23 cellular contexts compared by ENCODE assay signal in genomic region chr5:36435516-36435915, GRCh38.
DNase-seq lines count a peak whose midpoint lies in the region; FAIRE-seq and TF ChIP-seq lines count a peak whose summit lies in the region.
"Had no signal": no experiment of that assay in that cellular context is flagged by ENCODE, and none has a peak within 500 bp of the region (broad histone marks: within the 10 kb centered on the region; RNA-seq: fewer than 3 reads in every experiment).

No MANE protein-coding gene starts in this region.

- H3K4me1 ChIP-seq in Caco-2 (peaks cover 33% of the 10 kb centered on the region), HUES48 (ENCODE audit: control insufficient read depth, insufficient read depth, low read length) (peaks cover 4% of the 10 kb centered on the region; the same call in 1 of the 2 replicates), mesendoderm (ENCODE audit: control insufficient read depth, low read depth, low read length) (peaks cover 6% of the 10 kb centered on the region), smooth muscle cell (ENCODE audit: low read depth) (no peaks in the 10 kb centered on the region)
- H3K4me1 ChIP-seq: BLaER1 treated with 17β-estradiol and CSF1 and Interleukin-3, amounts not matched to agents 10 nM and 100 nM had no signal

- no peak overlapping the region for H3K56ac ChIP-seq in mesendoderm (ENCODE audit: low read length)

- no peak overlapping the region for H2BK15ac ChIP-seq in mesendoderm (replicated peaks; ENCODE audit: low read depth)

- POLR2A ChIA-PET in Caco-2 (lab: Charles Lee), result no interaction called here

- no peaks in the 10 kb centered on the region for H3K79me1 ChIP-seq in mesendoderm (ENCODE audit: low read length)

- no peak overlapping the region for H3K23ac ChIP-seq in mesendoderm (ENCODE audit: low read length)

- H3K4me2 ChIP-seq in mesendoderm (ENCODE audit: low read length) (no peak overlapping the region), smooth muscle cell (no peak overlapping the region)
- H3K4me2 ChIP-seq: BLaER1 treated with 17β-estradiol and CSF1 and Interleukin-3, amounts not matched to agents 10 nM and 100 nM had no signal

- H3K27me3 ChIP-seq in Caco-2 (replicated peaks; ENCODE audit: control insufficient read depth, insufficient read depth, low read length) (no peaks in the 10 kb centered on the region), HUES48 (ENCODE audit: control insufficient read depth, insufficient read depth, low read length) (no peaks in the 10 kb centered on the region), mesendoderm (ENCODE audit: insufficient read depth, low read length, poor library complexity) (no peaks in the 10 kb centered on the region), smooth muscle cell (ENCODE audit: low read depth) (no peaks in the 10 kb centered on the region), brain microvascular endothelial cell (replicated peaks) (peaks cover 4% of the 10 kb centered on the region)
- H3K27me3 ChIP-seq: BLaER1 treated with 17β-estradiol and CSF1 and Interleukin-3, amounts not matched to agents 10 nM and 100 nM had no signal

- no peaks in the 10 kb centered on the region for H3K27me3 Mint-ChIP-seq in Caco-2 (ENCODE audit: insufficient read depth, unreplicated experiment)

- in situ Hi-C loops in brain microvascular endothelial cell (cut with HindIII; ENCODE audit: low pct_ligation_motif_present, low sequenced_read_pairs), result no loop called here

- H3K27ac Mint-ChIP-seq in Caco-2 (ENCODE audit: unreplicated experiment), result peak overlapping the region; percentile 75
- H3K27ac Mint-ChIP-seq: CD4-positive, alpha-beta T cell; CD8-positive, alpha-beta T cell had no signal

- H3K79me2 ChIP-seq in mesendoderm (ENCODE audit: control insufficient read depth, insufficient read depth, low read length), result no peaks in the 10 kb centered on the region
- no peaks in the 10 kb centered on the region for H3K79me2 ChIP-seq in smooth muscle cell (ENCODE audit: low read depth)

- H3K36me3 ChIP-seq in Caco-2 (ENCODE audit: control insufficient read depth, insufficient read depth, low read length) (no peaks in the 10 kb centered on the region), HUES48 (ENCODE audit: control insufficient read depth, insufficient read depth, low read length) (no peaks in the 10 kb centered on the region), mesendoderm (ENCODE audit: control insufficient read depth, insufficient read depth, low read length) (no peaks in the 10 kb centered on the region), smooth muscle cell (ENCODE audit: low read depth) (no peaks in the 10 kb centered on the region), brain microvascular endothelial cell (replicated peaks) (no peaks in the 10 kb centered on the region)
- H3K36me3 ChIP-seq: BLaER1 treated with 17β-estradiol and CSF1 and Interleukin-3, amounts not matched to agents 10 nM and 100 nM had no signal

- CTCF ChIA-PET in Caco-2 (lab: Charles Lee), result no interaction called here

- no peak overlapping the region for H2BK120ac ChIP-seq in mesendoderm (ENCODE audit: low read depth, low read length)

- H3K4ac ChIP-seq in mesendoderm (ENCODE audit: low read depth, low read length), result no peak overlapping the region

- no peaks in the 10 kb centered on the region for H3F3A ChIP-seq in smooth muscle cell (ENCODE audit: low read depth)

- H3K18ac ChIP-seq in mesendoderm (ENCODE audit: low read length), result no peak overlapping the region

- H4K20me1 ChIP-seq in smooth muscle cell (ENCODE audit: low read depth), result no peaks in the 10 kb centered on the region
- H4K20me1 ChIP-seq: BLaER1 treated with 17β-estradiol and CSF1 and Interleukin-3, amounts not matched to agents 10 nM and 100 nM had no signal

- no peak overlapping the region for H4K5ac ChIP-seq in mesendoderm (ENCODE audit: low read length)

- H2AK5ac ChIP-seq in mesendoderm (ENCODE audit: low read length), result no peak overlapping the region

- WGBS in mesendoderm (ENCODE audit: extremely low coverage, insufficient coverage, low lambda C conversion rate), result no CpG with 5 or more reads among the region's 4 CpGs
- 84% methylated on average over 4 of the region's 4 CpGs for WGBS in smooth muscle cell (ENCODE audit: low lambda C conversion rate)

- H4K8ac ChIP-seq in mesendoderm (ENCODE audit: low read depth, low read length), result no peak overlapping the region

- H3K4me1 Mint-ChIP-seq in Caco-2 (ENCODE audit: low read depth, unreplicated experiment), result peaks cover 23% of the 10 kb centered on the region

- no peak for DNase-seq in Caco-2
- peak; percentile 57 for DNase-seq in mesendoderm
- no peak for DNase-seq in urothelium cell line (ENCODE audit: low spot score)
- no peak for DNase-seq in smooth muscle cell (lab: John Stamatoyannopoulos, UW; ENCODE audit: unreplicated experiment)
- no peak for DNase-seq in brain microvascular endothelial cell
- DNase-seq in SIG-M5 (lab: John Stamatoyannopoulos, UW), result no peak
- DNase-seq: 8988T; ACHN; CD4-positive, alpha-beta T cell; CD8-positive, alpha-beta T cell; DMS 273 treated with DMSO at 0.1 percent for 48 hours; DMS153; DMS53; DMS79; DND-41; EL; GDM1 had no signal

- H3K4me3 Mint-ChIP-seq in Caco-2 (ENCODE audit: unreplicated experiment), result no peak overlapping the region
- H3K4me3 Mint-ChIP-seq: CD4-positive, alpha-beta T cell; CD8-positive, alpha-beta T cell had no signal

- no peak overlapping the region for H2BK5ac ChIP-seq in mesendoderm (ENCODE audit: low read length)

- H3K27ac ChIP-seq in HUES48 (ENCODE audit: low read depth, low read length) (peak overlapping the region; percentile 16), mesendoderm (ENCODE audit: low read depth, low read length) (no peak overlapping the region), smooth muscle cell (ENCODE audit: low read depth) (no peak overlapping the region), brain microvascular endothelial cell (no peak overlapping the region)
- H3K27ac ChIP-seq: BLaER1 treated with 17β-estradiol and CSF1 and Interleukin-3, amounts not matched to agents 10 nM and 100 nM; C4-2B had no signal

- no peak overlapping the region for H3K4me3 ChIP-seq in Caco-2 (ENCODE audit: low read depth, low read length)
- no peak overlapping the region for H3K4me3 ChIP-seq in HUES48 (ENCODE audit: low read depth, low read length)
- H3K4me3 ChIP-seq in mesendoderm (ENCODE audit: low read length), result no peak overlapping the region
- H3K4me3 ChIP-seq in smooth muscle cell, result no peak overlapping the region
- no peak overlapping the region for H3K4me3 ChIP-seq in brain microvascular endothelial cell (ENCODE audit: low read depth, low read length)
- H3K4me3 ChIP-seq: BLaER1 treated with 17β-estradiol and CSF1 and Interleukin-3, amounts not matched to agents 10 nM and 100 nM had no signal

- TF ChIP-seq CTCF in Caco-2 (IDR thresholded peaks at IDR 0.05; ENCODE audit: insufficient read depth in 1 of 2, low read depth in 1 of 2, low read length in 1 of 2, severe bottlenecking in 1 of 2, unreplicated experiment in 1 of 2), result no peak
- TF ChIP-seq CTCF in smooth muscle cell (IDR thresholded peaks at IDR 0.05; ENCODE audit: borderline replicate concordance, insufficient read depth, poor library complexity, severe bottlenecking), result no peak
- no peak for TF ChIP-seq CTCF in brain microvascular endothelial cell (IDR thresholded peaks at IDR 0.05; ENCODE audit: low read depth, low read length, missing control alignments)

- intact Hi-C loops in Caco-2 (cut with micrococcal nuclease; ENCODE audit: unreplicated experiment), result no loop called here

- peaks cover 21% of the 10 kb centered on the region for H3K9me3 Mint-ChIP-seq in Caco-2 (ENCODE audit: unreplicated experiment)
- H3K9me3 Mint-ChIP-seq: CD4-positive, alpha-beta T cell; CD8-positive, alpha-beta T cell had no signal

- FAIRE-seq in urothelium cell line (lab: Jason Lieb, UNC), result peak; percentile 9
- FAIRE-seq: A204.1, GM12891, GM19239 had no signal

- no TSS peak for BruUV-seq in Caco-2 (replicated peaks; lab: Mats Ljungman, UMichigan)

- no peaks in the 10 kb centered on the region for H3K9me3 ChIP-seq in Caco-2
- H3K9me3 ChIP-seq in HUES48 (ENCODE audit: control insufficient read depth, insufficient read depth, low read length), result no peaks in the 10 kb centered on the region
- H3K9me3 ChIP-seq in smooth muscle cell (replicated peaks; ENCODE audit: low read depth), result no peaks in the 10 kb centered on the region

- H2AFZ ChIP-seq in smooth muscle cell (ENCODE audit: low read depth), result no peak overlapping the region

- H3K36me3 Mint-ChIP-seq in Caco-2 (ENCODE audit: insufficient read depth, unreplicated experiment), result no peaks in the 10 kb centered on the region
- H3K36me3 Mint-ChIP-seq: CD8-positive, alpha-beta T cell had no signal

- H3K9ac ChIP-seq in HUES48 (ENCODE audit: low read depth, low read length), result no peak overlapping the region
- no peak overlapping the region for H3K9ac ChIP-seq in mesendoderm (ENCODE audit: low read length)
- H3K9ac ChIP-seq in smooth muscle cell (ENCODE audit: low read depth), result no peak overlapping the region
- H3K9ac ChIP-seq: BLaER1 treated with 17β-estradiol and CSF1 and Interleukin-3, amounts not matched to agents 10 nM and 100 nM had no signal
